ENCODE assay signal across 30 cellular contexts in genomic region chr13:82719987-82720386, GRCh38.
"Had no signal": no experiment of that assay in that cellular context is flagged by ENCODE, and none has a peak within 500 bp of the region (broad histone marks: within the 10 kb centered on the region; RNA-seq: fewer than 3 reads in every experiment).

No MANE protein-coding gene starts in this region.

- H3K9me3 Mint-ChIP-seq: activated CD4-positive, alpha-beta T cell treated with anti-CD3 and anti-CD28 coated beads, Interleukin-2, amount 10 ng/mL, durations not matched to agents 24 days and 14 days; activated T-cell treated with anti-CD3 and anti-CD28 coated beads, Interleukin-2, amount 50 U/mL, for 4 hours; activated T-helper 17 cell treated with anti-CD3 and anti-CD28 coated beads, Interleukin-2, amount 50 U/mL, for 72 hours; endodermal cell had no signal

- FAIRE-seq: astrocyte, bronchial epithelial cell had no signal

- H3K4me1 Mint-ChIP-seq: activated CD4-positive, alpha-beta T cell treated with anti-CD3 and anti-CD28 coated beads for 36 hours; activated CD4-positive, alpha-beta T cell treated with anti-CD3 and anti-CD28 coated beads, Interleukin-2, amount 10 ng/mL, durations not matched to agents 24 days and 14 days; activated T-helper 17 cell treated with anti-CD3 and anti-CD28 coated beads, Interleukin-2, amount 50 U/mL, for 72 hours; central memory CD8-positive, alpha-beta T cell; endodermal cell; T-helper 17 cell had no signal

- ATAC-seq: activated CD4-positive, alpha-beta T cell treated with anti-CD3 and anti-CD28 coated beads for 36 hours; activated CD8-positive, alpha-beta T cell treated with anti-CD3 and anti-CD28 coated beads, Interleukin-2, amount 10 ng/mL, durations not matched to agents 7 days and 5 days; activated T-cell treated with anti-CD3 and anti-CD28 coated beads, Interleukin-2, amount 50 U/mL, for 4 hours; activated T-helper 17 cell treated with anti-CD3 and anti-CD28 coated beads, Interleukin-2, amount 50 U/mL, for 72 hours; esophagus mucosa; T-helper 17 cell had no signal

- H3K4me3 Mint-ChIP-seq: activated CD4-positive, alpha-beta memory T cell treated with anti-CD3 and anti-CD28 coated beads for 36 hours; activated CD4-positive, alpha-beta T cell treated with anti-CD3 and anti-CD28 coated beads for 36 hours; activated CD4-positive, alpha-beta T cell treated with anti-CD3 and anti-CD28 coated beads, Interleukin-2, amount 10 ng/mL, durations not matched to agents 24 days and 14 days; activated CD8-positive, alpha-beta T cell treated with anti-CD3 and anti-CD28 coated beads, Interleukin-2, amount 10 ng/mL, durations not matched to agents 7 days and 5 days; activated naive CD8-positive, alpha-beta T cell; activated T-cell treated with anti-CD3 and anti-CD28 coated beads, Interleukin-2, amount 50 U/mL, for 4 hours; activated T-helper 17 cell treated with anti-CD3 and anti-CD28 coated beads, Interleukin-2, amount 50 U/mL, for 72 hours; central memory CD8-positive, alpha-beta T cell; dendritic cell treated with granulocyte-macrophage colony-stimulating factor and Interleukin-4, amounts not matched to agents 40 ng/mL and 50 ng/mL, for 4 days; endodermal cell; T-helper 17 cell; T-helper 2 cell treated with Interferon-gamma antibody and Interleukin-4, amounts not matched to agents 5 μg/mL and 100 μg/mL, for 36 hours had no signal

- DNase-seq: activated CD4-positive, alpha-beta memory T cell treated with anti-CD3 and anti-CD28 coated beads for 36 hours; activated CD4-positive, alpha-beta T cell treated with anti-CD3 and anti-CD28 coated beads for 36 hours; activated CD4-positive, alpha-beta T cell treated with anti-CD3 and anti-CD28 coated beads, Interleukin-2, amount 10 ng/mL, durations not matched to agents 24 days and 14 days; activated CD4-positive, CD25-positive, alpha-beta regulatory T cell; activated CD4-positive, CD25-positive, alpha-beta regulatory T cell treated with anti-CD3 and anti-CD28 coated beads, Interleukin-2, amount 50 U/mL, for 72 hours; activated CD8-positive, alpha-beta T cell treated with anti-CD3 and anti-CD28 coated beads, Interleukin-2, amount 10 ng/mL, durations not matched to agents 7 days and 5 days; activated effector memory CD4-positive, alpha-beta T cell treated with Interleukin-2 at 50 U/mL for 16 hours; activated gamma-delta T cell treated with Interleukin-2 at 50 U/mL for 16 hours; activated naive CD4-positive, alpha-beta T cell treated with anti-CD3 and anti-CD28 coated beads, Interleukin-2, amount 50 U/mL, for 16 hours; activated naive CD4-positive, alpha-beta T cell treated with Interleukin-2 at 50 U/mL for 16 hours; activated T-cell treated with anti-CD3 and anti-CD28 coated beads, Interleukin-2, amount 50 U/mL, for 4 hours; amniotic stem cell; anterior cingulate cortex; brain microvascular endothelial cell; dorsolateral prefrontal cortex; effector memory CD4-positive, alpha-beta T cell; endodermal cell; foreskin fibroblast; head of caudate nucleus; T-helper 1 cell; T-helper 17 cell; T1000 had no signal

- H3K27ac Mint-ChIP-seq: activated CD4-positive, alpha-beta memory T cell treated with anti-CD3 and anti-CD28 coated beads for 36 hours; activated CD4-positive, alpha-beta T cell treated with anti-CD3 and anti-CD28 coated beads for 36 hours; activated CD4-positive, alpha-beta T cell treated with anti-CD3 and anti-CD28 coated beads, Interleukin-2, amount 10 ng/mL, durations not matched to agents 24 days and 14 days; activated CD8-positive, alpha-beta T cell treated with anti-CD3 and anti-CD28 coated beads, Interleukin-2, amount 10 ng/mL, durations not matched to agents 7 days and 5 days; activated naive CD8-positive, alpha-beta T cell; activated T-helper 17 cell treated with anti-CD3 and anti-CD28 coated beads, Interleukin-2, amount 50 U/mL, for 72 hours; dendritic cell treated with granulocyte-macrophage colony-stimulating factor and Interleukin-4, amounts not matched to agents 40 ng/mL and 50 ng/mL, for 4 days; endodermal cell; T-helper 17 cell; T-helper 2 cell treated with Interferon-gamma antibody and Interleukin-4, amounts not matched to agents 5 μg/mL and 100 μg/mL, for 36 hours had no signal

- H3K36me3 Mint-ChIP-seq: activated CD4-positive, alpha-beta memory T cell treated with anti-CD3 and anti-CD28 coated beads for 36 hours; activated naive CD8-positive, alpha-beta T cell had no signal
